Comparison of ENCODE assay signal across 15 cellular contexts in the genomic region with DNA sequence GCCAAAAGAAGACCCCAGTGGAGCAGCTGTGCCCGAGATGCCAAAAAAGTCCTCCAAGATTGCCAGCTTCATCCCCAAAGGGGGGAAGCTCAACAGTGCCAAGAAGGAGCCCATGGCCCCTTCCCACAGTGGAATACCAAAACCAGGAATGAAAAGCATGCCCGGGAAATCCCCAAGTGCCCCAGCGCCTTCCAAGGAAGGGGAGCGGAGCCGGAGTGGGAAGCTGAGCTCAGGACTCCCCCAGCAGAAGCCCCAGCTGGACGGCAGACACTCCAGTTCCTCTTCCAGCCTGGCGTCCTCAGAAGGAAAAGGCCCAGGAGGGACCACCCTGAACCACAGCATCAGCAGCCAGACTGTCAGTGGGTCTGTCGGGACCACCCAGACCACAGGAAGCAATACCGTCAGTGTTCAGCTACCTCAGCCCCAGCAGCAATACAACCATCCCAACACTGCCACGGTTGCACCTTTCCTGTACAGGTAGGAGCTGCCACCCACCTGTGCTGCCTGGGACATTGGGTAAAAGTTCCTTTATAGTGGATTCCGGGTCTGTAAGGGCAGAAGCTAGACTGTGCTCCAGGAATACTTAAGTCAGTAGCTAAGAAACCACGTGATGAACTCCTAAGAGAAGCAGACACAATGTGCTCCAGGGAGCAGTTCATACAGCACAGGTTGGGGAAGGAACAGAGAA.
"Had no signal": no experiment of that assay in that cellular context is flagged by ENCODE, and none has a peak within 500 bp of the region (broad histone marks: within the 10 kb centered on the region; RNA-seq: fewer than 3 reads in every experiment).

No MANE protein-coding gene starts in this region.

- H3K9me3 Mint-ChIP-seq: activated naive CD8-positive, alpha-beta T cell treated with anti-CD3 and anti-CD28 coated beads, Interleukin-2, amount 10 ng/mL, durations not matched to agents 7 days and 5 days; activated T-cell treated with anti-CD3 and anti-CD28 coated beads, Interleukin-2, amount 50 U/mL, for 72 hours had no signal

- DNase-seq: activated CD4-positive, alpha-beta T cell treated with anti-CD3 and anti-CD28 coated beads for 48 hours; activated CD8-positive, alpha-beta memory T cell treated with anti-CD3 and anti-CD28 coated beads, Interleukin-2, amount 50 U/mL, for 48 hours; activated CD8-positive, alpha-beta T cell treated with anti-CD3 and anti-CD28 coated beads, Interleukin-2, amount 10 ng/mL, durations not matched to agents 7 days and 5 days; activated gamma-delta T cell treated with Interleukin-2 at 50 U/mL for 16 hours; activated naive CD8-positive, alpha-beta T cell treated with anti-CD3 and anti-CD28 coated beads, Interleukin-2, amount 10 ng/mL, durations not matched to agents 7 days and 5 days; activated T-cell treated with anti-CD3 and anti-CD28 coated beads, Interleukin-2, amount 50 U/mL, for 72 hours; islet precursor cell; naive thymus-derived CD4-positive, alpha-beta T cell; stimulated activated CD4-positive, alpha-beta T cell treated with anti-CD3 and anti-CD28 coated beads, Interleukin-4, amount 100 ng/mL, for 24 hours; stimulated activated naive CD4-positive, alpha-beta T cell treated with Interleukin-2 at 50 U/mL for 16 hours; T-helper 17 cell; WERI-Rb-1 had no signal

- H3K4me1 Mint-ChIP-seq: naive thymus-derived CD4-positive, alpha-beta T cell had no signal

- H3K36me3 Mint-ChIP-seq: activated naive CD8-positive, alpha-beta T cell treated with anti-CD3 and anti-CD28 coated beads, Interleukin-2, amount 10 ng/mL, durations not matched to agents 7 days and 5 days; naive thymus-derived CD4-positive, alpha-beta T cell had no signal

- H3K27ac ChIP-seq: neutrophil, skin epidermis, upper lobe of left lung, WERI-Rb-1 had no signal

- H3K4me3 Mint-ChIP-seq: activated CD8-positive, alpha-beta T cell treated with anti-CD3 and anti-CD28 coated beads, Interleukin-2, amount 10 ng/mL, durations not matched to agents 7 days and 5 days; activated naive CD8-positive, alpha-beta T cell treated with anti-CD3 and anti-CD28 coated beads, Interleukin-2, amount 10 ng/mL, durations not matched to agents 7 days and 5 days; activated T-cell treated with anti-CD3 and anti-CD28 coated beads, Interleukin-2, amount 50 U/mL, for 72 hours; naive thymus-derived CD4-positive, alpha-beta T cell; T-helper 17 cell had no signal

- ATAC-seq: activated CD8-positive, alpha-beta T cell treated with anti-CD3 and anti-CD28 coated beads, Interleukin-2, amount 10 ng/mL, durations not matched to agents 7 days and 5 days; activated T-cell treated with anti-CD3 and anti-CD28 coated beads, Interleukin-2, amount 50 U/mL, for 72 hours; naive thymus-derived CD4-positive, alpha-beta T cell; T-helper 17 cell had no signal

- H3K27me3 Mint-ChIP-seq: T-helper 17 cell had no signal

- H3K4me3 ChIP-seq: skin epidermis, upper lobe of left lung had no signal

- H3K27ac Mint-ChIP-seq: activated CD8-positive, alpha-beta T cell treated with anti-CD3 and anti-CD28 coated beads, Interleukin-2, amount 10 ng/mL, durations not matched to agents 7 days and 5 days; activated naive CD8-positive, alpha-beta T cell treated with anti-CD3 and anti-CD28 coated beads, Interleukin-2, amount 10 ng/mL, durations not matched to agents 7 days and 5 days; activated T-cell treated with anti-CD3 and anti-CD28 coated beads, Interleukin-2, amount 50 U/mL, for 72 hours; naive thymus-derived CD4-positive, alpha-beta T cell; T-helper 17 cell had no signal
